ENCODE assay signal across 17 cellular contexts in genomic region chr3:64491843-64492242, GRCh38.
"Had no signal": no experiment of that assay in that cellular context is flagged by ENCODE, and none has a peak within 500 bp of the region (broad histone marks: within the 10 kb centered on the region; RNA-seq: fewer than 3 reads in every experiment).

No MANE protein-coding gene starts in this region.

- H3K4me3 Mint-ChIP-seq: stimulated activated memory B cell treated with anti-CD40 and anti-IgM and Interleukin-4, amounts not matched to agents 10 μg/mL and 1 μg/mL and 100 μg/mL, for 72 hours; T-helper 1 cell treated with Interleukin-12 subunit alpha and Interleukin-12 subunit beta and Interleukin-4 antibody, amounts not matched to agents 30 μg/mL and 1 μg/mL, for 36 hours had no signal

- H3K4me1 ChIP-seq: adrenal gland had no signal

- ATAC-seq: activated naive CD4-positive, alpha-beta T cell treated with anti-CD3 and anti-CD28 coated beads, Interleukin-2, amount 50 U/mL, for 72 hours; left colon; sciatic nerve; stimulated activated memory B cell treated with anti-CD40 and anti-IgM and Interleukin-4, amounts not matched to agents 10 μg/mL and 1 μg/mL and 100 μg/mL, for 72 hours had no signal

- DNase-seq: activated CD4-positive, alpha-beta T cell treated with anti-CD3 and anti-CD28 coated beads for 1 hour; activated gamma-delta T cell; adrenal gland; effector CD8-positive, alpha-beta T cell; hypothalamus; islet precursor cell; left colon; midbrain; stimulated activated CD4-positive, alpha-beta T cell treated with anti-CD3 and anti-CD28 coated beads, Interleukin-4, amount 100 ng/mL, for 24 hours; WERI-Rb-1 had no signal

- H3K36me3 ChIP-seq: adrenal gland, thoracic aorta, WERI-Rb-1 had no signal

- H3K9me3 ChIP-seq: adrenal gland, thoracic aorta had no signal

- H3K4me3 ChIP-seq: adrenal gland, lung, thoracic aorta had no signal

- H3K27ac Mint-ChIP-seq: activated naive CD4-positive, alpha-beta T cell treated with anti-CD3 and anti-CD28 coated beads, Interleukin-2, amount 50 U/mL, for 72 hours; stimulated activated memory B cell treated with anti-CD40 and anti-IgM and Interleukin-4, amounts not matched to agents 10 μg/mL and 1 μg/mL and 100 μg/mL, for 72 hours; T-helper 1 cell treated with Interleukin-12 subunit alpha and Interleukin-12 subunit beta and Interleukin-4 antibody, amounts not matched to agents 30 μg/mL and 1 μg/mL, for 36 hours had no signal

- H3K9me3 Mint-ChIP-seq: activated naive CD4-positive, alpha-beta T cell treated with anti-CD3 and anti-CD28 coated beads, Interleukin-2, amount 50 U/mL, for 72 hours; neural crest cell; stimulated activated memory B cell treated with anti-CD40 and anti-IgM and Interleukin-4, amounts not matched to agents 10 μg/mL and 1 μg/mL and 100 μg/mL, for 72 hours; T-helper 1 cell treated with Interleukin-12 subunit alpha and Interleukin-12 subunit beta and Interleukin-4 antibody, amounts not matched to agents 30 μg/mL and 1 μg/mL, for 36 hours had no signal

- H3K27me3 ChIP-seq: adrenal gland had no signal

- H3K27ac ChIP-seq: adrenal gland, thoracic aorta, WERI-Rb-1 had no signal

- H3K36me3 Mint-ChIP-seq: activated naive CD4-positive, alpha-beta T cell treated with anti-CD3 and anti-CD28 coated beads, Interleukin-2, amount 50 U/mL, for 72 hours; stimulated activated memory B cell treated with anti-CD40 and anti-IgM and Interleukin-4, amounts not matched to agents 10 μg/mL and 1 μg/mL and 100 μg/mL, for 72 hours had no signal
